8 cellular contexts compared by ENCODE assay signal in the genomic region with DNA sequence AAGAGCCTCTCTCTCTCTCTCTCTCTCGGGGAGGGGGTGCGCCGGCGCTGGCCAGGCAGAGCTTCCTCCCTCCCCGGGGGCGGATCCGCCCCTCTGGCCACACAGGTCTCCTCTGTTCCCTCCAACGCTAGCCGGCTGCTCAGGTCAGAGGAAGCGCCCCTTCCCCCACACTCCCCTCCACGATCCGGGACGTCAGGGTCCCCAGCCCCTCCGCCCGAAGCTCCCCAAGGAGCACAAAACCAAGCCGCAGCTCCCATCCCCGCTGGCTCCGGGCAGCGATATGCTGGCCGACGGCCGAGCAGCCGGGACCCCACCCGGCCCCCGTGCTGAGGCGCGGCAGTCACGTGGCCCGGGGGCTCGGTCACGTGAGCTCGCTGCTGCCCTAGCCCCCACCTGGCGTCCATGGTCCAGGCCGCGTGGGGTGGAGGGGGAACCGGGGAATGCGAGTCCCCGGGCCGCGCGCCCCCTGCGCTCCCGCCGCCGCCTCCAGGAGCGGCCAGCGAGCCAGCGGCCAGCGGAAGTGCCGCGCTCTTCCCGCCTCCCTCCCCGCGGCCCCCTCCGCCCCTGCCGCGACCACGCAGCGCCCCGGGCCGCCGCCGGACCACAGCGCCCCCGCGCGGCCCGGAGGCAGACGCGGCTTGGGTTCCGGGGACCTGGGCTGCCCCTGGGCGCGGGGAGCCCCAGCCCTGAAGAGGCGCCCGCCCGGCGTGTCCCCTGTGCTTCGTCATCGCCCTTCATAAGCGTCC. TPM values are rescaled to one million over a fixed set of nuclear protein-coding genes. Genes with fewer than 3 reads are reported as not detected.
DNase-seq lines count a peak whose midpoint lies in the region; ATAC-seq, FAIRE-seq and TF ChIP-seq lines count a peak whose summit lies in the region.

Gene SLC35B2 (minus strand): TSS at position 522 of the 746 bp plus-strand sequence. CDS start 118 bp downstream, at position 404.

- peak in 1 of 2 donors; percentile 31 for TF ChIP-seq RAD21 in liver (IDR thresholded peaks at IDR 0.05)

- peak; percentile 41 for ATAC-seq in HG02973 (IDR thresholded peaks at IDR 0.05; ENCODE audit: unreplicated experiment)

- under 1% methylated on average over 80 of the region's 80 CpGs for WGBS in liver

- H3K4me1 ChIP-seq in duodenal mucosa (ENCODE audit: control insufficient read depth in 1 of 2, insufficient read depth in 2 of 2, low read length in 2 of 2) (peaks cover 24 to 29% of the 10 kb centered on the region in 2 donors), liver (ENCODE audit: control insufficient read depth in 4 of 4, insufficient read depth in 4 of 4, low read length in 3 of 4) (peaks cover 2 to 30% (median 15%) of the 10 kb centered on the region in 4 donors)

- H3K9ac ChIP-seq in duodenal mucosa (ENCODE audit: low read depth in 1 of 2, low read length in 2 of 2): peak within 1 kb of the TSS; percentile 79 to 88
- peak within 1 kb of the TSS; percentile 42 to 57 for H3K9ac ChIP-seq in liver (ENCODE audit: low read depth in 1 of 2, low read length in 2 of 2)

- DNase-seq in AG04449 (ENCODE audit: low read depth, low spot score) (no peak), GM18507 (ENCODE audit: extremely low spot score, insufficient read length, low read depth) (peak; percentile 43), NCI-H2227 (lab: John Stamatoyannopoulos, UW; ENCODE audit: unreplicated experiment) (peak; percentile 86)
- peak; percentile 59 to 67 for DNase-seq in activated CD4-positive, alpha-beta T cell treated with anti-CD3 and anti-CD28 coated beads for 4 hours
- DNase-seq in stimulated activated CD4-positive, alpha-beta T cell treated with anti-CD3 and anti-CD28 coated beads, Interleukin-4, amount 100 ng/mL, for 24 hours: peak; percentile 66

- CTCF ChIA-PET in AG04449 (lab: Yijun Ruan, JAX): interaction anchor here (0.5 to 7.4 kb wide), 24 partner anchors 10 to 159 kb away, joined by 3 to 73 read pairs (median 4); partner anchors contain the start of genes AARS2, CAPN11, HSP90AB1 and TMEM151B

- H3K27me3 ChIP-seq in duodenal mucosa (ENCODE audit: control insufficient read depth in 1 of 2, insufficient read depth in 2 of 2, low read length in 2 of 2) (no peaks in the 10 kb centered on the region), liver (ENCODE audit: control insufficient read depth in 4 of 4, insufficient read depth in 4 of 4, low read length in 3 of 4) (no peaks in the 10 kb centered on the region)

- peak within 1 kb of the TSS; percentile 60 for H3K27ac ChIP-seq in duodenal mucosa (ENCODE audit: low read depth, low read length)
- H3K27ac ChIP-seq in liver (ENCODE audit: low read depth in 1 of 2, low read length in 2 of 2): peak within 1 kb of the TSS; percentile 59 to 91

- peaks cover 30 to 54% of the 10 kb centered on the region in 2 donors for H3K36me3 ChIP-seq in duodenal mucosa (ENCODE audit: control insufficient read depth in 1 of 2, insufficient read depth in 2 of 2, low read length in 2 of 2)
- H3K36me3 ChIP-seq in liver (ENCODE audit: control insufficient read depth in 4 of 4, insufficient read depth in 3 of 4, low read depth in 1 of 4, low read length in 3 of 4): peaks cover 4 to 38% (median 31%) of the 10 kb centered on the region in 4 donors

- TF ChIP-seq CTCF in AG04449 (IDR thresholded peaks at IDR 0.05; ENCODE audit: insufficient read depth, low read length, missing control alignments): peak; percentile 54
- TF ChIP-seq CTCF in liver (IDR thresholded peaks at IDR 0.05; ENCODE audit: low read depth, low read length, missing input control): peak; percentile 68

- peak; percentile 41 for FAIRE-seq in GM18507 (lab: Jason Lieb, UNC)

- H3K4me3 ChIP-seq in AG04449 (ENCODE audit: low read depth, low read length) (peak within 1 kb of the TSS; percentile 88), duodenal mucosa (ENCODE audit: low read depth in 1 of 2, low read length in 2 of 2) (peak within 1 kb of the TSS; percentile 83 to 89), liver (ENCODE audit: low read depth in 1 of 3, low read length in 3 of 3) (peak within 1 kb of the TSS; percentile 62 to 85 (median 67))

- POLR2A ChIA-PET in AG04449 (lab: Yijun Ruan, JAX): interaction anchor here (0.7 to 3.4 kb wide), 3 partner anchors 10 to 84 kb away, joined by 3 to 109 read pairs (median 3); partner anchors contain the start of gene HSP90AB1

- H3K9me3 ChIP-seq in duodenal mucosa (ENCODE audit: control insufficient read depth in 1 of 2, low read length in 2 of 2): no peaks in the 10 kb centered on the region
- H3K9me3 ChIP-seq in liver (ENCODE audit: control insufficient read depth in 4 of 4, low read length in 3 of 4): no peaks in the 10 kb centered on the region

TF ChIP-seq in liver, 16 proteins besides CTCF, POLR2A, EP300 and RAD21:
- TF ChIP-seq YY1 (IDR thresholded peaks at IDR 0.05) (no peak), ZBTB33 (IDR thresholded peaks at IDR 0.05) (no peak), HNF4A (conservative IDR thresholded peaks at IDR 0.05) (no peak), RXRA (IDR thresholded peaks at IDR 0.05) (no peak), SP1 (IDR thresholded peaks at IDR 0.05) (no peak), HNF4G (IDR thresholded peaks at IDR 0.05) (no peak), FOXA2 (IDR thresholded peaks at IDR 0.05) (no peak)
- TF ChIP-seq, protein P1, sequence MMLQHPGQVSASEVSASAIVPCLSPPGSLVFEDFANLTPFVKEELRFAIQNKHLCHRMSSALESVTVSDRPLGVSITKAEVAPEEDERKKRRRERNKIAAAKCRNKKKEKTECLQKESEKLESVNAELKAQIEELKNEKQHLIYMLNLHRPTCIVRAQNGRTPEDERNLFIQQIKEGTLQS (IDR thresholded peaks at IDR 0.05): no peak
- TF ChIP-seq, protein P2, sequence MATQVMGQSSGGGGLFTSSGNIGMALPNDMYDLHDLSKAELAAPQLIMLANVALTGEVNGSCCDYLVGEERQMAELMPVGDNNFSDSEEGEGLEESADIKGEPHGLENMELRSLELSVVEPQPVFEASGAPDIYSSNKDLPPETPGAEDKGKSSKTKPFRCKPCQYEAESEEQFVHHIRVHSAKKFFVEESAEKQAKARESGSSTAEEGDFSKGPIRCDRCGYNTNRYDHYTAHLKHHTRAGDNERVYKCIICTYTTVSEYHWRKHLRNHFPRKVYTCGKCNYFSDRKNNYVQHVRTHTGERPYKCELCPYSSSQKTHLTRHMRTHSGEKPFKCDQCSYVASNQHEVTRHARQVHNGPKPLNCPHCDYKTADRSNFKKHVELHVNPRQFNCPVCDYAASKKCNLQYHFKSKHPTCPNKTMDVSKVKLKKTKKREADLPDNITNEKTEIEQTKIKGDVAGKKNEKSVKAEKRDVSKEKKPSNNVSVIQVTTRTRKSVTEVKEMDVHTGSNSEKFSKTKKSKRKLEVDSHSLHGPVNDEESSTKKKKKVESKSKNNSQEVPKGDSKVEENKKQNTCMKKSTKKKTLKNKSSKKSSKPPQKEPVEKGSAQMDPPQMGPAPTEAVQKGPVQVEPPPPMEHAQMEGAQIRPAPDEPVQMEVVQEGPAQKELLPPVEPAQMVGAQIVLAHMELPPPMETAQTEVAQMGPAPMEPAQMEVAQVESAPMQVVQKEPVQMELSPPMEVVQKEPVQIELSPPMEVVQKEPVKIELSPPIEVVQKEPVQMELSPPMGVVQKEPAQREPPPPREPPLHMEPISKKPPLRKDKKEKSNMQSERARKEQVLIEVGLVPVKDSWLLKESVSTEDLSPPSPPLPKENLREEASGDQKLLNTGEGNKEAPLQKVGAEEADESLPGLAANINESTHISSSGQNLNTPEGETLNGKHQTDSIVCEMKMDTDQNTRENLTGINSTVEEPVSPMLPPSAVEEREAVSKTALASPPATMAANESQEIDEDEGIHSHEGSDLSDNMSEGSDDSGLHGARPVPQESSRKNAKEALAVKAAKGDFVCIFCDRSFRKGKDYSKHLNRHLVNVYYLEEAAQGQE (IDR thresholded peaks at IDR 0.05): no peak
TF ChIP-seq in liver: peak in this region for 0.

RNA-seq across cellular contexts. Expression of gene SLC35B2, which starts in this region (rescaled TPM):
- 10 to 100 TPM; 19.8 to 22.4 TPM for total RNA-seq in liver
- 10 to 100 TPM; 18.9 to 27.0 TPM for polyA plus RNA-seq in liver
